In genomic region chr14:69519253-69519661, GRCh38 we compare ENCODE assay signal across 22 cellular contexts. TPM values are rescaled to one million over a fixed set of nuclear protein-coding genes. Genes with fewer than 3 reads are reported as not detected.
A peak's percentile ranks its signal among the peaks of the same experiment; 100 is the strongest.
DNase-seq lines count a peak whose midpoint lies in the region; ATAC-seq and TF ChIP-seq lines count a peak whose summit lies in the region.
"Had no signal": no experiment of that assay in that cellular context is flagged by ENCODE, and none has a peak within 500 bp of the region (broad histone marks: within the 10 kb centered on the region; RNA-seq: fewer than 3 reads in every experiment).

No MANE protein-coding gene starts in this region.

- POLR2A ChIA-PET in PC-3 (lab: Charles Lee; ENCODE audit: unreplicated experiment), result no interaction called here

- H3K9me3 ChIP-seq in PC-3 (ENCODE audit: low read length), result no peaks in the 10 kb centered on the region
- H3K9me3 ChIP-seq: breast epithelium, gastroesophageal sphincter, SJSA1 had no signal

- DNase-seq in EH (ENCODE audit: low read depth), result peak; percentile 32
- peak; percentile 17 for DNase-seq in PC-3
- peak; percentile 17 for DNase-seq in iPS-NIHi11 (ENCODE audit: low spot score)
- peak; percentile 87 for DNase-seq in renal cortical epithelial cell (ENCODE audit: low read depth)
- DNase-seq in HuH-7.5 (ENCODE audit: low spot score), result no peak
- no peak for DNase-seq in mesenteric fat pad (ENCODE audit: low spot score)
- no peak for DNase-seq in COLO668 (lab: John Stamatoyannopoulos, UW; ENCODE audit: unreplicated experiment)
- DNase-seq: naive thymus-derived CD8-positive, alpha-beta T cell; NCI-H2029; NCI-H526; stimulated activated CD8-positive, alpha-beta memory T cell treated with anti-CD3 and anti-CD28 coated beads, Interleukin-4, amount 100 ng/mL, for 48 hours had no signal

- TF ChIP-seq CTCF in PC-3 (conservative IDR thresholded peaks at IDR 0.05; ENCODE audit: low read depth, low read length), result no peak

- ATAC-seq in PC-3, result peak; percentile 49
- ATAC-seq in HG02763 (IDR thresholded peaks at IDR 0.05; ENCODE audit: unreplicated experiment), result no peak
- ATAC-seq: gastroesophageal sphincter; HepG2; naive thymus-derived CD8-positive, alpha-beta T cell had no signal

- H3K4me1 ChIP-seq in PC-3 (ENCODE audit: insufficient read depth, low read length), result no peaks in the 10 kb centered on the region
- H3K4me1 ChIP-seq: breast epithelium, gastroesophageal sphincter, SJSA1 had no signal

- no peaks in the 10 kb centered on the region for H3F3A ChIP-seq in PC-3 (ENCODE audit: low read length, unreplicated experiment)

- no TSS peak for BruUV-seq in PC-3 (replicated peaks; lab: Mats Ljungman, UMichigan)

- H3K4me2 ChIP-seq in PC-3 (ENCODE audit: low read length), result no peak overlapping the region

- CTCF ChIA-PET in PC-3 (lab: Charles Lee), result no interaction called here

- no peak overlapping the region for H3K4me3 ChIP-seq in PC-3 (ENCODE audit: low read length)
- H3K4me3 ChIP-seq: breast epithelium, gastroesophageal sphincter, SJSA1 had no signal

- H2AFZ ChIP-seq in PC-3 (ENCODE audit: low read length), result no peak overlapping the region

- H3K36me3 ChIP-seq in PC-3 (ENCODE audit: low read depth, low read length), result no peaks in the 10 kb centered on the region
- H3K36me3 ChIP-seq: breast epithelium, gastroesophageal sphincter, SJSA1 had no signal

- no peak overlapping the region for H3K9ac ChIP-seq in PC-3 (ENCODE audit: low read length)

- no peaks in the 10 kb centered on the region for H3K9me2 ChIP-seq in PC-3 (replicated peaks; ENCODE audit: low read length)

- H4K20me1 ChIP-seq in PC-3 (ENCODE audit: low read length), result no peaks in the 10 kb centered on the region

- H3K27me3 ChIP-seq in PC-3 (ENCODE audit: low read length), result peaks cover 64% of the 10 kb centered on the region
- H3K27me3 ChIP-seq: breast epithelium, SJSA1 had no signal

- intact Hi-C loops in PC-3 (cut with micrococcal nuclease), result no loop called here

- no peak overlapping the region for H3K27ac ChIP-seq in PC-3 (ENCODE audit: low read length)
- H3K27ac ChIP-seq: breast epithelium, epithelial cell of prostate, gastroesophageal sphincter, SJSA1 had no signal

- no peaks in the 10 kb centered on the region for H3K79me2 ChIP-seq in PC-3 (ENCODE audit: low read length)

RNA-seq across cellular contexts. Expression of gene PLEKHD1, which starts 34.7 kb away (rescaled TPM):
- total RNA-seq in PC-3 (2014; rRNA removed) (0.15 and 0.35 TPM in 2 replicates), renal cortical epithelial cell (0.10 TPM in 1 of 2 replicates, not detected in the other), mesenteric fat pad (0.19 TPM)
- total RNA-seq: HepG2, lung microvascular endothelial cell had no signal

RNA-seq across cellular contexts. Expression of gene CCDC177, which starts 55.4 kb away (rescaled TPM):
- total RNA-seq in PC-3 (2014; rRNA removed) (not detected in 2 replicates), renal cortical epithelial cell (not detected in 2 replicates), mesenteric fat pad (not detected)
- total RNA-seq: activated T-helper 2 cell treated with anti-CD3 and anti-CD28 coated beads, Interferon-gamma antibody, Interleukin-2, Interleukin-4, amounts not matched to agents 10 μg/mL and 5 μg/mL and 100 μg/mL, durations not matched to agents 14 hours and 24 hours and 36 hours; dermis microvascular lymphatic vessel endothelial cell; gastroesophageal sphincter; HepG2; lung microvascular endothelial cell; naive thymus-derived CD8-positive, alpha-beta T cell; OCI-LY7; posterior vena cava; SJSA1 had no signal

Comparison
In these comparisons a context has a peak if more than half of its experiments do, and no peak if none do; other contexts are left out.
1. DNase-seq: peak in EH (single experiment), PC-3 (single experiment), iPS-NIHi11 (single experiment) and renal cortical epithelial cell (single experiment); none in HuH-7.5 (single experiment), mesenteric fat pad (single experiment) and COLO668 (single experiment).